In the genomic region with DNA sequence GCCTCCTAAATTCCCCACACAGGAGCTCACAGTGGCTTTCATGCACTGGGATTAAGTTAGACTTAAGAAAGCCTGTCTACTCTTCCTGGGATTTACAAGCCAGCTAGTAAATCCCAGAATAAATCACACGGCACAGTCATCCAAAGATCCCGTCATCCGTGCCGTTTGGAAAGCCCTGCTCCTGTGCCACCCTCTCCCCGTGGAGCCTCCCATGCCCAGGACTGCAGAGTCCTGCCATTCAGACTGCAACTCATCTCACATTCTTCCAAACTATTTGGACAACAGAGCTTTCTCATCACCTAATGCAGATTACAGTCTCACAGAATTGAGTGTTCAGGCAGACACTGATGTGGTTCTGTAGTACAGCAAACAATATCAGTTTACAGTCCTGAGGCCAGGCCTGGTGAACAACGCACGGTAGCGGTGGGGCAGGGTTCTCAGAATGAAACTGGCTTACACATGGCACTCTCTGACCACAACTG, we compare ENCODE assay signal across 16 cellular contexts.
DNase-seq lines count a peak whose midpoint lies in the region; ATAC-seq, FAIRE-seq and TF ChIP-seq lines count a peak whose summit lies in the region.
"Had no signal": no experiment of that assay in that cellular context is flagged by ENCODE, and none has a peak within 500 bp of the region (broad histone marks: within the 10 kb centered on the region; RNA-seq: fewer than 3 reads in every experiment).

No MANE protein-coding gene starts in this region.

- H3K36me3 ChIP-seq in heart left ventricle (peaks cover 0 to 57% (median 28%) of the 10 kb centered on the region in 9 donors), RWPE2 (ENCODE audit: low read depth) (peaks cover 96% of the 10 kb centered on the region)

- no peak for TF ChIP-seq CTCF in heart left ventricle (IDR thresholded peaks at IDR 0.05)
- TF ChIP-seq CTCF in RWPE2 (IDR thresholded peaks at IDR 0.05; ENCODE audit: poor library complexity, severe bottlenecking), result no peak

- H3K27me3 ChIP-seq in right cardiac atrium (ENCODE audit: control insufficient read depth, insufficient read depth), result no peaks in the 10 kb centered on the region
- H3K27me3 ChIP-seq in heart left ventricle, result no peaks in the 10 kb centered on the region
- no peaks in the 10 kb centered on the region for H3K27me3 ChIP-seq in RWPE2 (ENCODE audit: insufficient read depth, poor library complexity, severe bottlenecking)
- H3K27me3 ChIP-seq: tibial nerve had no signal

- ATAC-seq in right cardiac atrium (peak; percentile 14 to 51), heart left ventricle (no peak), RWPE2 (ENCODE audit: low read depth) (peak; percentile 15), HG03039 (IDR thresholded peaks at IDR 0.05; ENCODE audit: unreplicated experiment) (no peak)

- intact Hi-C loops in right cardiac atrium (cut with DNase I), result no loop called here
- intact Hi-C loops in heart left ventricle (cut with DNase I), result no loop called here

- peaks cover 19% of the 10 kb centered on the region for H3K4me1 ChIP-seq in right cardiac atrium (ENCODE audit: control insufficient read depth, insufficient read depth, low read length)
- peaks cover 0 to 37% (median 21%) of the 10 kb centered on the region in 12 donors for H3K4me1 ChIP-seq in heart left ventricle
- peaks cover 18% of the 10 kb centered on the region for H3K4me1 ChIP-seq in RWPE2 (ENCODE audit: insufficient read depth, poor library complexity, severe bottlenecking)

- H3K9me3 ChIP-seq in right cardiac atrium (ENCODE audit: control insufficient read depth, low read length) (no peaks in the 10 kb centered on the region), heart left ventricle (no peaks in the 10 kb centered on the region), RWPE2 (ENCODE audit: severe bottlenecking) (no peaks in the 10 kb centered on the region)
- H3K9me3 ChIP-seq: tibial nerve had no signal

- H3K4me3 ChIP-seq in right cardiac atrium (ENCODE audit: low read length) (no peak overlapping the region), heart left ventricle (no peak overlapping the region), RWPE2 (ENCODE audit: severe bottlenecking) (no peak overlapping the region)
- H3K4me3 ChIP-seq: tibial nerve had no signal

- no peak for DNase-seq in right cardiac atrium
- no peak for DNase-seq in heart left ventricle
- DNase-seq in RWPE2 (ENCODE audit: low spot score), result no peak
- DNase-seq in fibroblast of peridontal ligament (ENCODE audit: extremely low read depth), result peak; percentile 29
- DNase-seq in GM19239 (ENCODE audit: insufficient read length, low spot score), result no peak
- no peak for DNase-seq in CD1c-positive myeloid dendritic cell (ENCODE audit: extremely low spot score)
- no peak for DNase-seq in OCI-M1 (lab: John Stamatoyannopoulos, UW)
- DNase-seq: activated CD4-positive, alpha-beta T cell treated with anti-CD3 and anti-CD28 coated beads, Interleukin-2, amount 50 U/mL, for 48 hours; activated naive CD4-positive, alpha-beta T cell treated with Interleukin-2 at 50 U/mL for 16 hours; DMS53; NCI-H2171 treated with DMSO at 0.1 percent for 48 hours; nucleus accumbens had no signal

- WGBS in right cardiac atrium, result 68% methylated on average over 8 of the region's 8 CpGs
- WGBS in heart left ventricle, 4 donors, result 83 to 88% (median 88%) methylated on average over 8 of the region's 8 CpGs

- no peak for TF ChIP-seq POLR2A in heart left ventricle (IDR thresholded peaks at IDR 0.05)

- H3K27ac ChIP-seq in right cardiac atrium (ENCODE audit: low read length) (peak overlapping the region; percentile 70), heart left ventricle (no peak overlapping the region), RWPE2 (ENCODE audit: poor library complexity, severe bottlenecking) (peak overlapping the region; percentile 81)

- no peak for FAIRE-seq in GM19239 (lab: Jason Lieb, UNC)
- FAIRE-seq: endometrium, GM12892 had no signal

Comparison
In these comparisons a context has a peak if more than half of its experiments do, and no peak if none do; other contexts are left out.
1. ATAC-seq: peak in right cardiac atrium (2 of 2) and RWPE2 (single experiment); none in heart left ventricle (0 of 4) and HG03039 (single experiment).
2. H3K27ac ChIP-seq: peak in right cardiac atrium (single experiment) and RWPE2 (single experiment); none in heart left ventricle (0 of 12).